8 cellular contexts compared by ENCODE assay signal in genomic region chr2:230589497-230590015, GRCh38.
DNase-seq lines count a peak whose midpoint lies in the region; ATAC-seq and TF ChIP-seq lines count a peak whose summit lies in the region.

No MANE protein-coding gene starts in this region.

- peak overlapping the region; percentile 79 for H3K27ac Mint-ChIP-seq in activated CD4-positive, alpha-beta T cell treated with anti-CD3 and anti-CD28 coated beads, Interleukin-2, amount 10 ng/mL, durations not matched to agents 24 days and 14 days
- peak overlapping the region; percentile 90 for H3K27ac Mint-ChIP-seq in stimulated activated memory B cell treated with anti-CD40 and anti-IgM and Interleukin-4, amounts not matched to agents 10 μg/mL and 1 μg/mL and 100 μg/mL, for 72 hours
- no peak overlapping the region for H3K27ac Mint-ChIP-seq in osteocyte (ENCODE audit: unreplicated experiment)

- H3K27ac ChIP-seq in gastrocnemius medialis (no peak overlapping the region), thyroid gland (no peak overlapping the region)

- peaks cover 19% of the 10 kb centered on the region for H3K9me3 Mint-ChIP-seq in activated CD4-positive, alpha-beta T cell treated with anti-CD3 and anti-CD28 coated beads, Interleukin-2, amount 10 ng/mL, durations not matched to agents 24 days and 14 days
- peaks cover 2% of the 10 kb centered on the region for H3K9me3 Mint-ChIP-seq in stimulated activated memory B cell treated with anti-CD40 and anti-IgM and Interleukin-4, amounts not matched to agents 10 μg/mL and 1 μg/mL and 100 μg/mL, for 72 hours
- H3K9me3 Mint-ChIP-seq in osteocyte (ENCODE audit: unreplicated experiment): no peaks in the 10 kb centered on the region

- H3K4me3 ChIP-seq in gastrocnemius medialis: no peak overlapping the region
- H3K4me3 ChIP-seq in thyroid gland (replicated peaks in 1 of 3): no peak overlapping the region

- peak; percentile 73 for DNase-seq in activated CD4-positive, alpha-beta T cell treated with anti-CD3 and anti-CD28 coated beads, Interleukin-2, amount 10 ng/mL, durations not matched to agents 24 days and 14 days
- DNase-seq in activated CD4-positive, alpha-beta T cell treated with anti-CD3 and anti-CD28 coated beads, Interleukin-2, amount 50 U/mL, for 1 hour: no peak
- DNase-seq in NOMO-1 treated with dmso at 0.1 percent for 144 hours (lab: John Stamatoyannopoulos, UW; ENCODE audit: unreplicated experiment): peak; percentile 63
- DNase-seq in osteocyte (ENCODE audit: extremely low spot score, unreplicated experiment): no peak
- DNase-seq in gastrocnemius medialis: no peak
- DNase-seq in thyroid gland: no peak

- no peaks in the 10 kb centered on the region for H3K27me3 Mint-ChIP-seq in activated CD4-positive, alpha-beta T cell treated with anti-CD3 and anti-CD28 coated beads, Interleukin-2, amount 10 ng/mL, durations not matched to agents 24 days and 14 days
- no peaks in the 10 kb centered on the region for H3K27me3 Mint-ChIP-seq in stimulated activated memory B cell treated with anti-CD40 and anti-IgM and Interleukin-4, amounts not matched to agents 10 μg/mL and 1 μg/mL and 100 μg/mL, for 72 hours
- peaks cover under 1% of the 10 kb centered on the region for H3K27me3 Mint-ChIP-seq in osteocyte (ENCODE audit: unreplicated experiment)

- TF ChIP-seq CTCF in osteocyte (IDR thresholded peaks at IDR 0.05) (no peak), gastrocnemius medialis (IDR thresholded peaks at IDR 0.05 in 4 of 5, conservative IDR thresholded peaks at IDR 0.05 in 1 of 5) (no peak), thyroid gland (IDR thresholded peaks at IDR 0.05) (no peak)

- H3K9me3 ChIP-seq in gastrocnemius medialis (no peaks in the 10 kb centered on the region), thyroid gland (no peaks in the 10 kb centered on the region)

- peaks cover 53% of the 10 kb centered on the region for H3K4me1 Mint-ChIP-seq in activated CD4-positive, alpha-beta T cell treated with anti-CD3 and anti-CD28 coated beads, Interleukin-2, amount 10 ng/mL, durations not matched to agents 24 days and 14 days
- H3K4me1 Mint-ChIP-seq in stimulated activated memory B cell treated with anti-CD40 and anti-IgM and Interleukin-4, amounts not matched to agents 10 μg/mL and 1 μg/mL and 100 μg/mL, for 72 hours: peaks cover 83% of the 10 kb centered on the region
- peaks cover 8% of the 10 kb centered on the region for H3K4me1 Mint-ChIP-seq in osteocyte (ENCODE audit: unreplicated experiment)

- intact Hi-C loops in activated CD4-positive, alpha-beta T cell treated with anti-CD3 and anti-CD28 coated beads, Interleukin-2, amount 10 ng/mL, durations not matched to agents 24 days and 14 days (cut with micrococcal nuclease): no loop called here
- intact Hi-C loops in gastrocnemius medialis (cut with DNase I; ENCODE audit: low total_unique reads) (no loop called here), thyroid gland (cut with DNase I) (no loop called here)

- no peaks in the 10 kb centered on the region for H3K36me3 ChIP-seq in gastrocnemius medialis
- H3K36me3 ChIP-seq in thyroid gland: no peaks in the 10 kb centered on the region

- H3K27me3 ChIP-seq in gastrocnemius medialis: no peaks in the 10 kb centered on the region
- no peaks in the 10 kb centered on the region for H3K27me3 ChIP-seq in thyroid gland

- 89 to 93% methylated on average over 3 of the region's 3 CpGs for WGBS in thyroid gland, 2 donors

- no peak overlapping the region for H3K4me3 Mint-ChIP-seq in activated CD4-positive, alpha-beta T cell treated with anti-CD3 and anti-CD28 coated beads, Interleukin-2, amount 10 ng/mL, durations not matched to agents 24 days and 14 days
- H3K4me3 Mint-ChIP-seq in stimulated activated memory B cell treated with anti-CD40 and anti-IgM and Interleukin-4, amounts not matched to agents 10 μg/mL and 1 μg/mL and 100 μg/mL, for 72 hours: peak overlapping the region; percentile 16
- no peak overlapping the region for H3K4me3 Mint-ChIP-seq in osteocyte (ENCODE audit: unreplicated experiment)

- TF ChIP-seq POLR2A in gastrocnemius medialis (IDR thresholded peaks at IDR 0.05): no peak
- TF ChIP-seq POLR2A in thyroid gland (IDR thresholded peaks at IDR 0.05): no peak

- H3K4me1 ChIP-seq in gastrocnemius medialis (no peaks in the 10 kb centered on the region), thyroid gland (no peaks in the 10 kb centered on the region)

- peaks cover 17% of the 10 kb centered on the region for H3K36me3 Mint-ChIP-seq in activated CD4-positive, alpha-beta T cell treated with anti-CD3 and anti-CD28 coated beads, Interleukin-2, amount 10 ng/mL, durations not matched to agents 24 days and 14 days (ENCODE audit: low read depth)
- no peaks in the 10 kb centered on the region for H3K36me3 Mint-ChIP-seq in stimulated activated memory B cell treated with anti-CD40 and anti-IgM and Interleukin-4, amounts not matched to agents 10 μg/mL and 1 μg/mL and 100 μg/mL, for 72 hours
- H3K36me3 Mint-ChIP-seq in osteocyte (ENCODE audit: unreplicated experiment): no peaks in the 10 kb centered on the region

- in situ Hi-C loops in gastrocnemius medialis (cut with MboI; ENCODE audit: low sequenced_read_pairs in 4 of 4): no loop called here

- ATAC-seq in HG02763 (IDR thresholded peaks at IDR 0.05; ENCODE audit: unreplicated experiment) (peak; percentile 92), gastrocnemius medialis (no peak)
- peak; percentile 99 for ATAC-seq in stimulated activated memory B cell treated with anti-CD40 and anti-IgM and Interleukin-4, amounts not matched to agents 10 μg/mL and 1 μg/mL and 100 μg/mL, for 72 hours

Comparison
In these comparisons a context has a peak if more than half of its experiments do, and no peak if none do; other contexts are left out.
1. DNase-seq: peak in activated CD4-positive, alpha-beta T cell treated with anti-CD3 and anti-CD28 coated beads, Interleukin-2, amount 10 ng/mL, durations not matched to agents 24 days and 14 days (single experiment) and NOMO-1 treated with dmso at 0.1 percent for 144 hours (single experiment); none in activated CD4-positive, alpha-beta T cell treated with anti-CD3 and anti-CD28 coated beads, Interleukin-2, amount 50 U/mL, for 1 hour (single experiment), osteocyte (single experiment), gastrocnemius medialis (0 of 2) and thyroid gland (0 of 2).
2. ATAC-seq: peak in HG02763 (single experiment) and stimulated activated memory B cell treated with anti-CD40 and anti-IgM and Interleukin-4, amounts not matched to agents 10 μg/mL and 1 μg/mL and 100 μg/mL, for 72 hours (single experiment); none in gastrocnemius medialis (0 of 2).